ENCODE assay signal across 1 cellular context in the genomic region with DNA sequence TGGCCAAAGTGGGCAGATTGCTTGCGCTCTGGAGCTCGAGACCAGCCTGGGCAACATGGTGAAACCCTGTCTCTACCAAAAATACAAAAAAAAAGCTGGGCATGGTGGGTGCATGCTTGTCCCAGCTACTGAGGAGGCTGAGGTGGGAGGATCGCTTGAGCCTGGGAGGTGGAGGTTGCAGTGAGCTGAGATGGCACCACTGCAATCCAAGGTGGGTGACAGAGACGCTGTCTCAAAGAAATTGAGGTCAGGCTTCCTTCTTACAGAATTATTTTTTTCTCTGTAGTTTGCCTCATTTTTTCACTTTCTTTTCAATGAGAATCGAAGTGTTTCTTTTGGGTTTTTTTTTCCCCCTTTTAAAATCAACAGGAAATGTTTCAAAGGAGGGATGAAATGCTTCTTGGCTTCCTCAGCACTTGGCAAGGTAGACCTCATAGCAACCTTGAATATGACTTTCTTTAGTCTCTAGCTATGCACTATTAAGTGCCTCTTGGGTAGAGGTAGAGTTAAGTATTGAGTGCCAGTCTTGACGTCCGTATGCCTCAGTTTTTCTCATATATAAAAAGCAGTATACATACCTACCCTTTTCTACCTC.
TF ChIP-seq lines count a peak whose summit lies in the region.

No MANE protein-coding gene starts in this region.

TF ChIP-seq in HepG2, 621 proteins besides CTCF, POLR2A, EP300 and RAD21 (continued from another document):
- no peak for TF ChIP-seq HBP1 (CRISPR knock-in tag; IDR thresholded peaks at IDR 0.05; ENCODE audit: low read depth)
- TF ChIP-seq ZIK1 (CRISPR knock-in tag; IDR thresholded peaks at IDR 0.05; ENCODE audit: borderline replicate concordance, low read depth): no peak
